8 cellular contexts compared by ENCODE assay signal in the genomic region with DNA sequence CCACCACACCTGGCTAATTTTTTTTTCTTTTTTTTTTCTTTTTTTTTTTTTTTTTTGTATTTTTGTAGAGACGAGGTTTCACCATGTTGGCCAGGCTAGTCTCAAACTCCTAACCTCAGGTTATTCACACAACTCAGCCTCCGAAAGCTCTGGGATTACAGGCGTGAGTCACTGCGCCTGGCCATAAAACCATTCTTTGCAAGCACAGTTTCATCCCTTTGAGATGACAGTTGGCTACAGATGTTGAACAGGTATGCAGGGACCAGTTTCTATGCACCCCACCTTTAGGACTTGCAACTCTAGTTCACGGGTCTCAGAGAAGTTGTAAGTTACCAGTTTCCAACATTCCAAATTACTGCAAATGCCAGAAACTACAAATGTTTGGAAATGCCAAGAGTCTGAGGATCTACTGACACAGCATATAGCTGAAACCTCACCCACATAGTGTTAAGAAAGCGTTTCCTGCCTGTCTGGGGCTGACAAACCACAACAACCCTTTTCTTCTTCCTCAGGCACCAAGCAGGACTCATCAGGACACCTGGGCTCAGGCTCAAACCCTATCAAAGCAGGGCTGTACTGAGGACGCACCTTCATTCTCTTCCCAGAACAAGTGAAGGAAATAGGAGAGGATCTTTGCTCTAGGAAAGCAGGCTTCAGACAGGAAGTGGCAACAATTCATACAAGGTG.
A peak's percentile ranks its signal among the peaks of the same experiment; 100 is the strongest.
DNase-seq lines count a peak whose midpoint lies in the region; ATAC-seq lines count a peak whose summit lies in the region.

No MANE protein-coding gene starts in this region.

- ATAC-seq in HG03342 (IDR thresholded peaks at IDR 0.05; ENCODE audit: unreplicated experiment) = peak; percentile 58
- peak; percentile 88 for ATAC-seq in stimulated activated effector memory CD8-positive, alpha-beta T cell treated with anti-CD3 and anti-CD28 coated beads, Interleukin-12 subunit alpha, Interleukin-12 subunit beta, amount 100 ng/mL, for 72 hours

- H3K9me3 Mint-ChIP-seq in stimulated activated effector memory CD8-positive, alpha-beta T cell treated with anti-CD3 and anti-CD28 coated beads, Interleukin-12 subunit alpha, Interleukin-12 subunit beta, amount 100 ng/mL, for 72 hours = no peaks in the 10 kb centered on the region

- H3K4me1 Mint-ChIP-seq in stimulated activated effector memory CD8-positive, alpha-beta T cell treated with anti-CD3 and anti-CD28 coated beads, Interleukin-12 subunit alpha, Interleukin-12 subunit beta, amount 100 ng/mL, for 72 hours = peaks cover 74% of the 10 kb centered on the region

- H3K27ac ChIP-seq in epithelial cell of prostate = peak overlapping the region; percentile 93

- peak overlapping the region; percentile 74 for H3K27ac Mint-ChIP-seq in stimulated activated effector memory CD8-positive, alpha-beta T cell treated with anti-CD3 and anti-CD28 coated beads, Interleukin-12 subunit alpha, Interleukin-12 subunit beta, amount 100 ng/mL, for 72 hours

- H3K4me3 Mint-ChIP-seq in stimulated activated effector memory CD8-positive, alpha-beta T cell treated with anti-CD3 and anti-CD28 coated beads, Interleukin-12 subunit alpha, Interleukin-12 subunit beta, amount 100 ng/mL, for 72 hours = peak overlapping the region; percentile 56

- H3K36me3 Mint-ChIP-seq in stimulated activated effector memory CD8-positive, alpha-beta T cell treated with anti-CD3 and anti-CD28 coated beads, Interleukin-12 subunit alpha, Interleukin-12 subunit beta, amount 100 ng/mL, for 72 hours = peaks cover 7% of the 10 kb centered on the region

- DNase-seq in stimulated activated CD4-positive, alpha-beta T cell treated with anti-CD3 and anti-CD28 coated beads, Interleukin-15, amount 100 ng/mL, for 24 hours = peak; percentile 59
- no peak for DNase-seq in stimulated activated CD4-positive, alpha-beta T cell treated with anti-CD3 and anti-CD28 coated beads, Interleukin-12 subunit alpha, Interleukin-12 subunit beta, amount 100 ng/mL, for 4 hours
- peak; percentile 45 for DNase-seq in UCSD-AML1 (lab: John Stamatoyannopoulos, UW; ENCODE audit: unreplicated experiment)
- DNase-seq in epithelial cell of prostate (ENCODE audit: low read depth, low spot score) = peak; percentile 55
- peak; percentile 22 to 70 for DNase-seq in stimulated activated effector memory CD8-positive, alpha-beta T cell treated with anti-CD3 and anti-CD28 coated beads, Interleukin-12 subunit alpha, Interleukin-12 subunit beta, amount 100 ng/mL, for 72 hours (ENCODE audit: low spot score in 2 of 2)
- no peak for DNase-seq in NCI-H524 treated with DMSO at 0.1 percent for 48 hours (lab: John Stamatoyannopoulos, UW)
- no peak for DNase-seq in DMS153 (lab: John Stamatoyannopoulos, UW)

Comparison
In these comparisons a context has a peak if more than half of its experiments do, and no peak if none do; other contexts are left out.
1. DNase-seq: peak in stimulated activated CD4-positive, alpha-beta T cell treated with anti-CD3 and anti-CD28 coated beads, Interleukin-15, amount 100 ng/mL, for 24 hours (single experiment), UCSD-AML1 (single experiment), epithelial cell of prostate (single experiment) and stimulated activated effector memory CD8-positive, alpha-beta T cell treated with anti-CD3 and anti-CD28 coated beads, Interleukin-12 subunit alpha, Interleukin-12 subunit beta, amount 100 ng/mL, for 72 hours (2 of 2); none in stimulated activated CD4-positive, alpha-beta T cell treated with anti-CD3 and anti-CD28 coated beads, Interleukin-12 subunit alpha, Interleukin-12 subunit beta, amount 100 ng/mL, for 4 hours (single experiment), NCI-H524 treated with DMSO at 0.1 percent for 48 hours (single experiment) and DMS153 (single experiment).